In the genomic region with DNA sequence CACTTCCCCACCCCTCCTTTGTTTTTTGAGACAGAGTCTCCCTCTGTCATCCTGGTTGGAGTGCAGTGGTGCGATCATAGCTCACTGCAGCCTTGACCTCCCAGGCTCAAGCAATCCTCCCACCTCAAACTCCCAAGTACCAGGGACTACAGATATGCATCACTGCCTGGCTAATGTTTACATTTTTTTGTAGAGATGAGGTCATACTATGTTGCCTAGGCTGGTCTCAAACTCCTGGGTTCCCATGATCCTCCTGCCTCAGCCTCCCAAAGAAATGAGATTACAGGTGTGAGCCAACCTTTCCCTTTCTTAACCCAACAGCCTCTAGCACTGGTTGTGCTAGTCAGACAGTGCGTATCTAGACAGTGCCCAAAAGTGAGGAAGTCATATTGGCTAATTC, we compare ENCODE assay signal across 17 cellular contexts.
"Had no signal": no experiment of that assay in that cellular context is flagged by ENCODE, and none has a peak within 500 bp of the region (broad histone marks: within the 10 kb centered on the region; RNA-seq: fewer than 3 reads in every experiment).

No MANE protein-coding gene starts in this region.

- H3K4me3 Mint-ChIP-seq: naive B cell; nephron progenitor cell; stimulated activated naive B cell treated with anti-CD40 and anti-IgM and Interleukin-4, amounts not matched to agents 10 μg/mL and 1 μg/mL and 100 μg/mL, for 72 hours; stimulated activated naive CD8-positive, alpha-beta T cell treated with anti-CD3 and anti-CD28 coated beads, Interleukin-15, amount 100 ng/mL, for 72 hours had no signal

- H3K9me3 ChIP-seq: colonic mucosa, heart left ventricle, psoas muscle, sigmoid colon had no signal

- H3K27ac ChIP-seq: colonic mucosa, psoas muscle, sigmoid colon had no signal

- DNase-seq: colonic mucosa; effector CD8-positive, alpha-beta T cell; foreskin melanocyte; heart left ventricle; hypothalamus; left ventricle myocardium superior; mesenchymal stem cell; naive B cell; nephron progenitor cell; psoas muscle; sigmoid colon; stimulated activated CD4-positive, alpha-beta T cell treated with anti-CD3 and anti-CD28 coated beads, Interleukin-2, amount 100 ng/mL, for 24 hours; stimulated activated CD4-positive, alpha-beta T cell treated with anti-CD3 and anti-CD28 coated beads, Interleukin-4, amount 100 ng/mL, for 4 hours; stimulated activated naive B cell treated with anti-CD40 and anti-IgM and Interleukin-4, amounts not matched to agents 10 μg/mL and 1 μg/mL and 100 μg/mL, for 72 hours; stimulated activated naive CD8-positive, alpha-beta T cell treated with anti-CD3 and anti-CD28 coated beads, Interleukin-15, amount 100 ng/mL, for 72 hours had no signal

- H3K36me3 Mint-ChIP-seq: naive B cell; stimulated activated naive B cell treated with anti-CD40 and anti-IgM and Interleukin-4, amounts not matched to agents 10 μg/mL and 1 μg/mL and 100 μg/mL, for 72 hours had no signal

- H3K27ac Mint-ChIP-seq: naive B cell; nephron progenitor cell; stimulated activated naive B cell treated with anti-CD40 and anti-IgM and Interleukin-4, amounts not matched to agents 10 μg/mL and 1 μg/mL and 100 μg/mL, for 72 hours; stimulated activated naive CD8-positive, alpha-beta T cell treated with anti-CD3 and anti-CD28 coated beads, Interleukin-15, amount 100 ng/mL, for 72 hours had no signal

- ATAC-seq: heart left ventricle; left ventricle myocardium superior; psoas muscle; stimulated activated naive B cell treated with anti-CD40 and anti-IgM and Interleukin-4, amounts not matched to agents 10 μg/mL and 1 μg/mL and 100 μg/mL, for 72 hours; stimulated activated naive CD8-positive, alpha-beta T cell treated with anti-CD3 and anti-CD28 coated beads, Interleukin-15, amount 100 ng/mL, for 72 hours had no signal

- H3K4me3 ChIP-seq: colonic mucosa, heart left ventricle, lung, psoas muscle, sigmoid colon, skin epidermis had no signal

- H3K9me3 Mint-ChIP-seq: naive B cell; nephron progenitor cell; stimulated activated naive B cell treated with anti-CD40 and anti-IgM and Interleukin-4, amounts not matched to agents 10 μg/mL and 1 μg/mL and 100 μg/mL, for 72 hours; stimulated activated naive CD8-positive, alpha-beta T cell treated with anti-CD3 and anti-CD28 coated beads, Interleukin-15, amount 100 ng/mL, for 72 hours had no signal

- H3K36me3 ChIP-seq: colonic mucosa, heart left ventricle, sigmoid colon had no signal

- H3K27me3 ChIP-seq: colonic mucosa, heart left ventricle, sigmoid colon had no signal

- H3K4me1 Mint-ChIP-seq: naive B cell; stimulated activated naive B cell treated with anti-CD40 and anti-IgM and Interleukin-4, amounts not matched to agents 10 μg/mL and 1 μg/mL and 100 μg/mL, for 72 hours; stimulated activated naive CD8-positive, alpha-beta T cell treated with anti-CD3 and anti-CD28 coated beads, Interleukin-15, amount 100 ng/mL, for 72 hours had no signal
